Comparison of ENCODE assay signal across 12 cellular contexts in genomic region chrX:37677765-37678164, GRCh38. TPM values are rescaled to one million over a fixed set of nuclear protein-coding genes. Genes with fewer than 3 reads are reported as not detected.
A peak's percentile ranks its signal among the peaks of the same experiment; 100 is the strongest.
DNase-seq lines count a peak whose midpoint lies in the region; ATAC-seq and TF ChIP-seq lines count a peak whose summit lies in the region.
"Had no signal": no experiment of that assay in that cellular context is flagged by ENCODE, and none has a peak within 500 bp of the region (broad histone marks: within the 10 kb centered on the region; RNA-seq: fewer than 3 reads in every experiment).

No MANE protein-coding gene starts in this region.

- no TSS peak for BruUV-seq in mammary epithelial cell (replicated peaks; lab: Mats Ljungman, UMichigan)

- H3K27me3 Mint-ChIP-seq in CD8-positive, alpha-beta memory T cell = peaks cover 0 to 5% of the 10 kb centered on the region in 2 donors

- WGBS in mammary epithelial cell (ENCODE audit: low coverage, missing lambda C conversion rate) = 92% methylated on average over 1 of the region's 1 CpG

- POLR2A ChIA-PET in CD8-positive, alpha-beta memory T cell (lab: Charles Lee) = no interaction called here

- peaks cover 20% of the 10 kb centered on the region for H3K4me1 ChIP-seq in Loucy (ENCODE audit: insufficient read depth, low read length, poor library complexity, severe bottlenecking)
- no peaks in the 10 kb centered on the region for H3K4me1 ChIP-seq in mammary epithelial cell (ENCODE audit: insufficient read depth, low read length)
- H3K4me1 ChIP-seq in CD8-positive, alpha-beta memory T cell (ENCODE audit: insufficient read depth, low read length) = no peaks in the 10 kb centered on the region

- no peaks in the 10 kb centered on the region for H4K20me1 ChIP-seq in Loucy (ENCODE audit: insufficient read depth, low read length, poor library complexity, severe bottlenecking)
- no peaks in the 10 kb centered on the region for H4K20me1 ChIP-seq in mammary epithelial cell (ENCODE audit: insufficient read depth, low read length)

- in situ Hi-C loops in mammary epithelial cell (cut with MboI; ENCODE audit: low sequenced_read_pairs in 2 of 2) = no loop called here

- H2AFZ ChIP-seq in Loucy (ENCODE audit: low read length) (peak overlapping the region; percentile 89), mammary epithelial cell (ENCODE audit: low read depth, low read length) (no peak overlapping the region)
- H2AFZ ChIP-seq: hepatocyte had no signal

- H3K9ac ChIP-seq in Loucy (ENCODE audit: low read depth, low read length, poor library complexity, severe bottlenecking) (no peak overlapping the region), mammary epithelial cell (ENCODE audit: insufficient read depth, low read length) (no peak overlapping the region)

- no peak overlapping the region for H3K27ac Mint-ChIP-seq in CD8-positive, alpha-beta memory T cell
- H3K27ac Mint-ChIP-seq: activated naive CD8-positive, alpha-beta T cell treated with anti-CD3 and anti-CD28 coated beads, Interleukin-2, amount 10 ng/mL, durations not matched to agents 7 days and 5 days had no signal

- H3K36me3 ChIP-seq in Loucy (ENCODE audit: insufficient read depth, low read length) (no peaks in the 10 kb centered on the region), mammary epithelial cell (ENCODE audit: insufficient read depth, low read length) (no peaks in the 10 kb centered on the region)
- H3K36me3 ChIP-seq in CD8-positive, alpha-beta memory T cell (ENCODE audit: insufficient read depth, low read length) = no peaks in the 10 kb centered on the region

- H3K9me3 Mint-ChIP-seq in CD8-positive, alpha-beta memory T cell = no peaks in the 10 kb centered on the region
- H3K9me3 Mint-ChIP-seq: activated naive CD8-positive, alpha-beta T cell treated with anti-CD3 and anti-CD28 coated beads, Interleukin-2, amount 10 ng/mL, durations not matched to agents 7 days and 5 days had no signal

- H3K27ac ChIP-seq in mammary epithelial cell (ENCODE audit: insufficient read depth, low read depth, low read length) = no peak overlapping the region
- H3K27ac ChIP-seq in CD8-positive, alpha-beta memory T cell (ENCODE audit: low read depth, low read length) = no peak overlapping the region
- H3K27ac ChIP-seq: hepatocyte had no signal

- peak; percentile 73 for ATAC-seq in GM18517 (IDR thresholded peaks at IDR 0.05; ENCODE audit: unreplicated experiment)
- peak; percentile 65 for ATAC-seq in GM19468 (IDR thresholded peaks at IDR 0.05; ENCODE audit: extremely low read depth, unreplicated experiment)
- peak; percentile 76 for ATAC-seq in HG02798 (IDR thresholded peaks at IDR 0.05; ENCODE audit: poor library complexity, unreplicated experiment)

- no peak overlapping the region for H3K4me3 Mint-ChIP-seq in CD8-positive, alpha-beta memory T cell
- H3K4me3 Mint-ChIP-seq: activated naive CD8-positive, alpha-beta T cell treated with anti-CD3 and anti-CD28 coated beads, Interleukin-2, amount 10 ng/mL, durations not matched to agents 7 days and 5 days had no signal

- peak overlapping the region; percentile 37 for H3K4me2 ChIP-seq in Loucy (ENCODE audit: low read depth, low read length, poor library complexity, severe bottlenecking)
- no peak overlapping the region for H3K4me2 ChIP-seq in mammary epithelial cell (ENCODE audit: insufficient read depth, low read depth, low read length)
- H3K4me2 ChIP-seq: hepatocyte had no signal

- peaks cover 0 to 1% (median 0%) of the 10 kb centered on the region in 3 donors for H3K36me3 Mint-ChIP-seq in CD8-positive, alpha-beta memory T cell
- H3K36me3 Mint-ChIP-seq: activated naive CD8-positive, alpha-beta T cell treated with anti-CD3 and anti-CD28 coated beads, Interleukin-2, amount 10 ng/mL, durations not matched to agents 7 days and 5 days had no signal

- no peaks in the 10 kb centered on the region for H3K9me2 ChIP-seq in Loucy (replicated peaks; ENCODE audit: low read depth, low read length)

- H3K79me2 ChIP-seq in Loucy (ENCODE audit: insufficient read depth, low read length) = no peaks in the 10 kb centered on the region
- no peaks in the 10 kb centered on the region for H3K79me2 ChIP-seq in mammary epithelial cell (ENCODE audit: insufficient read depth, low read length)
- H3K79me2 ChIP-seq: hepatocyte had no signal

- H3F3A ChIP-seq in Loucy (ENCODE audit: low read depth) = no peaks in the 10 kb centered on the region

- no peaks in the 10 kb centered on the region for H3K27me3 ChIP-seq in Loucy (ENCODE audit: insufficient read depth, low read length, poor library complexity, severe bottlenecking)
- peaks cover 1% of the 10 kb centered on the region for H3K27me3 ChIP-seq in mammary epithelial cell (ENCODE audit: insufficient read depth, low read length)
- H3K27me3 ChIP-seq in CD8-positive, alpha-beta memory T cell (ENCODE audit: insufficient read depth, low read length, poor library complexity, severe bottlenecking) = no peaks in the 10 kb centered on the region
- H3K27me3 ChIP-seq: hepatocyte had no signal

- intact Hi-C loops in mammary epithelial cell (cut with micrococcal nuclease) = no loop called here

- CTCF ChIA-PET in mammary epithelial cell (lab: Charles Lee; ENCODE audit: low non-redundant PET) = no interaction called here
- CTCF ChIA-PET in CD8-positive, alpha-beta memory T cell (lab: Charles Lee) = no interaction called here

- dilution Hi-C loops in mammary epithelial cell (cut with HindIII; ENCODE audit: low sequenced_read_pairs) = no loop called here

- no peaks in the 10 kb centered on the region for H3K4me1 Mint-ChIP-seq in CD8-positive, alpha-beta memory T cell
- H3K4me1 Mint-ChIP-seq: activated naive CD8-positive, alpha-beta T cell treated with anti-CD3 and anti-CD28 coated beads, Interleukin-2, amount 10 ng/mL, durations not matched to agents 7 days and 5 days had no signal

- H3K9me3 ChIP-seq in Loucy (ENCODE audit: insufficient read depth, low read depth, low read length) (no peaks in the 10 kb centered on the region), mammary epithelial cell (replicated peaks; ENCODE audit: insufficient read depth, low read length) (no peaks in the 10 kb centered on the region)
- H3K9me3 ChIP-seq in CD8-positive, alpha-beta memory T cell (ENCODE audit: low read length) = no peaks in the 10 kb centered on the region
- H3K9me3 ChIP-seq: mucosa of descending colon had no signal

- TF ChIP-seq CTCF in Loucy (conservative IDR thresholded peaks at IDR 0.05; ENCODE audit: low read length) (no peak), mammary epithelial cell (conservative IDR thresholded peaks at IDR 0.05 in 1 of 2, IDR thresholded peaks at IDR 0.05 in 1 of 2; ENCODE audit: extremely low read depth in 1 of 2, insufficient read depth in 1 of 2, low read depth in 1 of 2, low read length in 2 of 2) (no peak), GM20000 (IDR thresholded peaks at IDR 0.05; ENCODE audit: extremely low read depth, missing control alignments) (no peak)

- DNase-seq in mammary epithelial cell = no peak
- DNase-seq in GM20000 (ENCODE audit: low spot score) = no peak
- no peak for DNase-seq in CD8-positive, alpha-beta memory T cell
- DNase-seq in CD1c-positive myeloid dendritic cell (ENCODE audit: extremely low spot score) = no peak
- DNase-seq: activated naive CD8-positive, alpha-beta T cell treated with anti-CD3 and anti-CD28 coated beads, Interleukin-2, amount 10 ng/mL, durations not matched to agents 7 days and 5 days; mucosa of descending colon; stimulated activated naive CD4-positive, alpha-beta T cell treated with Interleukin-2 at 50 U/mL for 16 hours had no signal

- H3K4me3 ChIP-seq in Loucy (ENCODE audit: low read length, poor library complexity, severe bottlenecking) (no peak overlapping the region), mammary epithelial cell (replicated peaks in 1 of 3; ENCODE audit: insufficient read depth in 1 of 3, low read depth in 2 of 3, low read length in 3 of 3) (no peak overlapping the region)
- no peak overlapping the region for H3K4me3 ChIP-seq in CD8-positive, alpha-beta memory T cell (ENCODE audit: low read length)
- H3K4me3 ChIP-seq: hepatocyte, mucosa of descending colon had no signal

RNA-seq across cellular contexts. Expression of gene XK, which starts 7.8 kb away (rescaled TPM):
- under 1 TPM; 0.35 to 0.50 TPM for total RNA-seq in mammary epithelial cell
- 0.26 TPM for polyA plus RNA-seq in mammary epithelial cell
- 0.72 TPM for polyA minus RNA-seq in mammary epithelial cell
- total RNA-seq in CD8-positive, alpha-beta memory T cell = under 1 TPM; 0.22 to 0.27 TPM
- not detected for polyA plus RNA-seq in CD8-positive, alpha-beta memory T cell
